28 cellular contexts compared by ENCODE assay signal in genomic region chr17:67414559-67414958, GRCh38.
"Had no signal": no experiment of that assay in that cellular context is flagged by ENCODE, and none has a peak within 500 bp of the region (broad histone marks: within the 10 kb centered on the region; RNA-seq: fewer than 3 reads in every experiment).

No MANE protein-coding gene starts in this region.

- H3K27ac Mint-ChIP-seq: memory B cell; nephron progenitor cell; neural progenitor cell; progenitor cell of endocrine pancreas; stimulated activated memory B cell treated with anti-CD40 and anti-IgM and Interleukin-4, amounts not matched to agents 10 μg/mL and 1 μg/mL and 100 μg/mL, for 72 hours; stimulated activated naive CD8-positive, alpha-beta T cell treated with anti-CD3 and anti-CD28 coated beads, Interleukin-15, amount 100 ng/mL, for 72 hours had no signal

- FAIRE-seq: urothelium cell line had no signal

- H3K9me3 ChIP-seq: mucosa of descending colon, neutrophil, ovary, right atrium auricular region, transverse colon, upper lobe of left lung had no signal

- H3K4me3 ChIP-seq: heart left ventricle, lung, mucosa of descending colon, neural progenitor cell, ovary, right atrium auricular region, skin epidermis, transverse colon, upper lobe of left lung had no signal

- H3K9me3 Mint-ChIP-seq: natural killer cell; stimulated activated memory B cell treated with anti-CD40 and anti-IgM and Interleukin-4, amounts not matched to agents 10 μg/mL and 1 μg/mL and 100 μg/mL, for 72 hours had no signal

- H3K36me3 ChIP-seq: heart left ventricle, neural progenitor cell, neutrophil, ovary, right atrium auricular region, transverse colon, upper lobe of left lung had no signal

- ATAC-seq: heart left ventricle; mucosa of descending colon; natural killer cell; sciatic nerve; stimulated activated memory B cell treated with anti-CD40 and anti-IgM and Interleukin-4, amounts not matched to agents 10 μg/mL and 1 μg/mL and 100 μg/mL, for 72 hours; stimulated activated naive CD8-positive, alpha-beta T cell treated with anti-CD3 and anti-CD28 coated beads, Interleukin-15, amount 100 ng/mL, for 72 hours had no signal

- H3K9ac ChIP-seq: neural progenitor cell had no signal

- H3K4me3 Mint-ChIP-seq: memory B cell; natural killer cell; nephron progenitor cell; neural progenitor cell; stimulated activated memory B cell treated with anti-CD40 and anti-IgM and Interleukin-4, amounts not matched to agents 10 μg/mL and 1 μg/mL and 100 μg/mL, for 72 hours; stimulated activated naive CD8-positive, alpha-beta T cell treated with anti-CD3 and anti-CD28 coated beads, Interleukin-15, amount 100 ng/mL, for 72 hours had no signal

- DNase-seq: glutamatergic neuron; heart left ventricle; hypothalamus; islet precursor cell; midbrain; mucosa of descending colon; natural killer cell; nephron progenitor cell; stimulated activated CD4-positive, alpha-beta T cell treated with anti-CD3 and anti-CD28 coated beads, Interleukin-12 subunit alpha, Interleukin-12 subunit beta, amount 100 ng/mL, for 4 hours; stimulated activated CD4-positive, alpha-beta T cell treated with anti-CD3 and anti-CD28 coated beads, Interleukin-15, amount 100 ng/mL, for 24 hours; stimulated activated CD4-positive, alpha-beta T cell treated with anti-CD3 and anti-CD28 coated beads, Interleukin-2, amount 100 ng/mL, for 24 hours; stimulated activated CD4-positive, alpha-beta T cell treated with anti-CD3 and anti-CD28 coated beads, Interleukin-4, amount 100 ng/mL, for 1 hour; stimulated activated naive CD4-positive, alpha-beta T cell treated with Interleukin-2 at 50 U/mL for 16 hours; stimulated activated naive CD8-positive, alpha-beta T cell treated with anti-CD3 and anti-CD28 coated beads, Interleukin-15, amount 100 ng/mL, for 72 hours; substantia nigra; transverse colon; upper lobe of left lung had no signal

- H3K27ac ChIP-seq: heart left ventricle, neural progenitor cell, neutrophil, right atrium auricular region, skin epidermis, transverse colon, upper lobe of left lung had no signal

- H3K27me3 Mint-ChIP-seq: memory B cell; progenitor cell of endocrine pancreas; stimulated activated memory B cell treated with anti-CD40 and anti-IgM and Interleukin-4, amounts not matched to agents 10 μg/mL and 1 μg/mL and 100 μg/mL, for 72 hours; stimulated activated naive CD8-positive, alpha-beta T cell treated with anti-CD3 and anti-CD28 coated beads, Interleukin-15, amount 100 ng/mL, for 72 hours had no signal

- H2AFZ ChIP-seq: neural progenitor cell had no signal

- H3K4me1 Mint-ChIP-seq: nephron progenitor cell; neural progenitor cell; stimulated activated memory B cell treated with anti-CD40 and anti-IgM and Interleukin-4, amounts not matched to agents 10 μg/mL and 1 μg/mL and 100 μg/mL, for 72 hours had no signal

- H3K4me1 ChIP-seq: neural progenitor cell had no signal

- H3K27me3 ChIP-seq: heart left ventricle, neural progenitor cell, neutrophil, ovary, right atrium auricular region, transverse colon, upper lobe of left lung had no signal

- H3K36me3 Mint-ChIP-seq: natural killer cell had no signal

- H3K4me2 ChIP-seq: neural progenitor cell had no signal
